1 cellular context compared by ENCODE assay signal in genomic region chrX:149938427-149939270, GRCh38.
TF ChIP-seq lines count a peak whose summit lies in the region.

TSS of gene EOLA2 (minus strand) at chrX:149938491. CDS start at chrX:149933874, 4,617 bp downstream.

TF ChIP-seq in K562, 482 proteins besides CTCF, POLR2A, EP300 and RAD21 (continued from another document and continues in another):
- TF ChIP-seq ZNF507 (tag; conservative IDR thresholded peaks at IDR 0.05) = no peak
- TF ChIP-seq GABPA (tag; conservative IDR thresholded peaks at IDR 0.05; ENCODE audit: low read depth) = peak; percentile 80
- no peak for TF ChIP-seq MCM2 (IDR thresholded peaks at IDR 0.05; ENCODE audit: low read depth)
- TF ChIP-seq SP1 (CRISPR knock-in tag; IDR thresholded peaks at IDR 0.05) = peak; percentile 88
- 0 out of 6 replicates have a peak, but pooled peaks of 1 of the 3 experiments have one; percentile 19 for TF ChIP-seq ZBTB11 (CRISPR knock-in tag; IDR thresholded peaks at IDR 0.05)
- no peak for TF ChIP-seq XRCC4 (IDR thresholded peaks at IDR 0.05; ENCODE audit: extremely low read depth, insufficient read depth, insufficient read length)
- TF ChIP-seq EGR1 (conservative IDR thresholded peaks at IDR 0.05) = peak; percentile 97
- peak; percentile 46; the same call in 1 of the 2 replicates for TF ChIP-seq PHF8 (IDR thresholded peaks at IDR 0.05; ENCODE audit: borderline replicate concordance, low read length)
- TF ChIP-seq ZNF143 (CRISPR knock-in tag; IDR thresholded peaks at IDR 0.05) = peak; percentile 3; the same call in 1 of the 2 replicates
- TF ChIP-seq ZNF280A (IDR thresholded peaks at IDR 0.05; ENCODE audit: low read depth, partially characterized antibody) = no peak
- TF ChIP-seq C11orf30 (IDR thresholded peaks at IDR 0.05; ENCODE audit: low read depth) = peak; percentile 78
- TF ChIP-seq ZNF282 (CRISPR knock-in tag; IDR thresholded peaks at IDR 0.05) = no peak
- no peak for TF ChIP-seq ARID2 (IDR thresholded peaks at IDR 0.05)
- no peak for TF ChIP-seq NEUROD1 (IDR thresholded peaks at IDR 0.05; ENCODE audit: borderline replicate concordance, low read depth, low read length, partially characterized antibody)
- TF ChIP-seq TCF7L2 (IDR thresholded peaks at IDR 0.05; ENCODE audit: low read depth, low read length) = peak; percentile 33; the same call in 1 of the 2 replicates
- no peak for TF ChIP-seq NR0B1 (IDR thresholded peaks at IDR 0.05; ENCODE audit: partially characterized antibody)
- TF ChIP-seq CBX8 (IDR thresholded peaks at IDR 0.05; ENCODE audit: borderline replicate concordance, extremely low read depth, low read depth, low read length, poor library complexity, severe bottlenecking) = no peak
- no peak for TF ChIP-seq SIRT6 (IDR thresholded peaks at IDR 0.05; ENCODE audit: low read depth, low read length)
- TF ChIP-seq CXXC5 (CRISPR knock-in tag; IDR thresholded peaks at IDR 0.05) = peak; percentile 97
- no peak for TF ChIP-seq MAFG (tag; conservative IDR thresholded peaks at IDR 0.05)
- TF ChIP-seq ETS2 (tag; IDR thresholded peaks at IDR 0.05; ENCODE audit: borderline replicate concordance, poor library complexity, severe bottlenecking) = no peak
- TF ChIP-seq BHLHE40 (IDR thresholded peaks at IDR 0.05; ENCODE audit: low read length) = peak; percentile 48; the same call in 1 of the 2 replicates
- no peak for TF ChIP-seq ZNF76 (CRISPR knock-in tag; IDR thresholded peaks at IDR 0.05; ENCODE audit: borderline replicate concordance)
- 0 out of 2 replicates have a peak, but pooled peaks have one; percentile 34 for TF ChIP-seq DPF2 (IDR thresholded peaks at IDR 0.05)
- TF ChIP-seq CTCFL (IDR thresholded peaks at IDR 0.05; ENCODE audit: borderline replicate concordance, insufficient read depth, low read depth, low read length, poor library complexity, severe bottlenecking) = peak; percentile 73
- no peak for TF ChIP-seq NFIX (CRISPR knock-in tag; IDR thresholded peaks at IDR 0.05; ENCODE audit: low read depth)
- peak; percentile 84 for TF ChIP-seq ATF1 (CRISPR knock-in tag; IDR thresholded peaks at IDR 0.05)
- TF ChIP-seq ATF1 (tag; IDR thresholded peaks at IDR 0.05) = peak; percentile 98
- peak; percentile 38 for TF ChIP-seq TBP (optimal IDR thresholded peaks at IDR 0.05; ENCODE audit: low read depth, low read length)
- no peak for TF ChIP-seq NR1H2 (CRISPR knock-in tag; IDR thresholded peaks at IDR 0.05)
- TF ChIP-seq CTBP1 (IDR thresholded peaks at IDR 0.05; ENCODE audit: borderline replicate concordance) = no peak; the same call in 1 of the 2 replicates
- TF ChIP-seq CEBPB (tag; IDR thresholded peaks at IDR 0.05) = no peak
- peak; percentile 52; the same call in 1 of the 2 replicates for TF ChIP-seq RB1 (IDR thresholded peaks at IDR 0.05; ENCODE audit: low read depth)
- TF ChIP-seq ZFX (CRISPR knock-in tag; IDR thresholded peaks at IDR 0.05) = peak; percentile 30
- no peak for TF ChIP-seq CHD1 (IDR thresholded peaks at IDR 0.05; ENCODE audit: low read length)
- no peak for TF ChIP-seq ZSCAN32 (CRISPR knock-in tag; IDR thresholded peaks at IDR 0.05)
- TF ChIP-seq ASH1L (IDR thresholded peaks at IDR 0.05; ENCODE audit: borderline replicate concordance, low read depth, partially characterized antibody) = no peak
- TF ChIP-seq GMEB1 (CRISPR knock-in tag; IDR thresholded peaks at IDR 0.05) = peak; percentile 99
- peak; percentile 92 for TF ChIP-seq PRDM10 (IDR thresholded peaks at IDR 0.05; ENCODE audit: partially characterized antibody)
- peak; percentile 50; the same call in 1 of the 2 replicates for TF ChIP-seq TFAP4 (CRISPR knock-in tag; IDR thresholded peaks at IDR 0.05; ENCODE audit: borderline replicate concordance)
- TF ChIP-seq POLR2G (IDR thresholded peaks at IDR 0.05; ENCODE audit: low read depth, low read length) = peak; percentile 68
- TF ChIP-seq REST (CRISPR knock-in tag; IDR thresholded peaks at IDR 0.05; ENCODE audit: low read depth) = no peak
- TF ChIP-seq MCM5 (IDR thresholded peaks at IDR 0.05; ENCODE audit: low read depth) = no peak
- TF ChIP-seq CREM (IDR thresholded peaks at IDR 0.05; ENCODE audit: low read depth) = peak; percentile 99
- TF ChIP-seq HCFC1 (IDR thresholded peaks at IDR 0.05; ENCODE audit: low read depth, low read length) = peak; percentile 65
- TF ChIP-seq SUPT5H (IDR thresholded peaks at IDR 0.05) = peak; percentile 76
- peak; percentile 99 for TF ChIP-seq HNRNPLL (IDR thresholded peaks at IDR 0.05; ENCODE audit: low read depth, low read length, poor library complexity, severe bottlenecking)
- no peak for TF ChIP-seq ARID1B (IDR thresholded peaks at IDR 0.05)
- TF ChIP-seq SOX6 (IDR thresholded peaks at IDR 0.05) = peak; percentile 30; the same call in 1 of the 2 replicates
